In the genomic region with DNA sequence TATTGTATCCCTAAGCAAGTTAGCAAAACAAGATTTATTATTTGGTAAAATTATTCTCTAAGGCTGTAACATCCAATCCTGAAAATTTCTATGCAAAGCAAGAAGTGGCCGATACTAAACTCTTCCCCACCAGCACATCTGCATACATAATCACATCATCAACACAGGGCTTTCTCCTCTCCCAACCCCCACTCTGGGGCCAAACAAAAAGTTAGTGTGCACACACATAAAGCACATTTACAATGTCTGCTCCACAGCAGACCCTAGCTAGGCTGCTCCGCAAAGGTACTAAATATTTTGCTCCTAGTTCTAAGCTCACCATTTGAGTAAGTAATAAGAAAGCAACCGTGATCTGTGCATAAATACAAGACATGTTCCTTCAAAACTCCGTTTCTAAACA, we compare ENCODE assay signal across 19 cellular contexts. TPM values are rescaled to one million over a fixed set of nuclear protein-coding genes. Genes with fewer than 3 reads are reported as not detected.
A peak's percentile ranks its signal among the peaks of the same experiment; 100 is the strongest.
DNase-seq lines count a peak whose midpoint lies in the region; ATAC-seq, FAIRE-seq and TF ChIP-seq lines count a peak whose summit lies in the region.
"Had no signal": no experiment of that assay in that cellular context is flagged by ENCODE, and none has a peak within 500 bp of the region (broad histone marks: within the 10 kb centered on the region; RNA-seq: fewer than 3 reads in every experiment).

No MANE protein-coding gene starts in this region.

- H3K4me3 Mint-ChIP-seq in immature natural killer cell: no peak overlapping the region
- H3K4me3 Mint-ChIP-seq: activated B cell treated with CpG ODN at 0.5 μM for 24 hours; CD8-positive, alpha-beta T cell; naive thymus-derived CD4-positive, alpha-beta T cell; stimulated activated naive B cell treated with anti-CD40 and anti-IgM and Interleukin-4, amounts not matched to agents 10 μg/mL and 1 μg/mL and 100 μg/mL, for 72 hours had no signal

- FAIRE-seq in H1 (lab: Jason Lieb, UNC): no peak
- FAIRE-seq: urothelium cell line had no signal

- no peak for TF ChIP-seq EP300 in H1 (IDR thresholded peaks at IDR 0.05; ENCODE audit: borderline replicate concordance in 1 of 2, low read depth in 2 of 2, low read length in 2 of 2)

- no peak overlapping the region for H2BK20ac ChIP-seq in H1 (ENCODE audit: low read length)

- H2BK12ac ChIP-seq in H1 (ENCODE audit: low read depth, low read length): no peak overlapping the region

- DNase-seq in Ammon's horn (ENCODE audit: low spot score): peak; percentile 87
- DNase-seq in OCI-M1 (lab: John Stamatoyannopoulos, UW): peak; percentile 58
- DNase-seq in H1 (ENCODE audit: low read depth in 1 of 2, low spot score in 2 of 2): no peak
- DNase-seq in middle frontal gyrus (ENCODE audit: extremely low spot score, low spot score): peak; percentile 39
- no peak for DNase-seq in uterus
- DNase-seq in activated CD4-positive, alpha-beta T cell treated with anti-CD3 and anti-CD28 coated beads for 1 hour: no peak
- DNase-seq in immature natural killer cell: no peak
- DNase-seq: 8988T; activated B cell treated with CpG ODN at 0.5 μM for 24 hours; activated CD8-positive, alpha-beta memory T cell treated with anti-CD3 and anti-CD28 coated beads, Interleukin-2, amount 50 U/mL, for 4 hours; activated naive CD4-positive, alpha-beta T cell treated with Interleukin-2 at 50 U/mL for 16 hours; CD8-positive, alpha-beta T cell; naive thymus-derived CD4-positive, alpha-beta T cell; NCI-H1092; stimulated activated naive B cell treated with anti-CD40 and anti-IgM and Interleukin-4, amounts not matched to agents 10 μg/mL and 1 μg/mL and 100 μg/mL, for 72 hours; SW 1271 had no signal

- no peak for TF ChIP-seq CTCF in H1 (IDR thresholded peaks at IDR 0.05; ENCODE audit: control extremely low read depth in 1 of 3, insufficient read depth in 1 of 3, low read depth in 1 of 3, low read length in 3 of 3)
- no peak for TF ChIP-seq CTCF in uterus (IDR thresholded peaks at IDR 0.05)

- 69% methylated on average over 4 of the region's 4 CpGs; no CpG with 5 or more reads in 1 of the 2 experiments for WGBS in H1 (ENCODE audit: extremely low coverage in 1 of 2, insufficient coverage in 1 of 2, insufficient read length in 1 of 2, insufficient replicate concordance in 2 of 2, low coverage in 1 of 2, low lambda C conversion rate in 2 of 2, missing lambda C conversion rate in 1 of 2), 2 experiments

- ATAC-seq in HG03196 (IDR thresholded peaks at IDR 0.05; ENCODE audit: unreplicated experiment): no peak
- ATAC-seq: CD8-positive, alpha-beta T cell; left lobe of liver; naive thymus-derived CD4-positive, alpha-beta T cell; stimulated activated naive B cell treated with anti-CD40 and anti-IgM and Interleukin-4, amounts not matched to agents 10 μg/mL and 1 μg/mL and 100 μg/mL, for 72 hours had no signal

- no peaks in the 10 kb centered on the region for H3K9me3 Mint-ChIP-seq in immature natural killer cell
- H3K9me3 Mint-ChIP-seq: activated B cell treated with CpG ODN at 0.5 μM for 24 hours; CD8-positive, alpha-beta T cell had no signal

- no peak overlapping the region for H2AK5ac ChIP-seq in H1 (ENCODE audit: low read depth, low read length)

- H4K8ac ChIP-seq in H1 (ENCODE audit: extremely low read depth, insufficient read depth, low read length): no peak overlapping the region

- no peak overlapping the region; the same call in 1 of the 2 replicates for H2BK5ac ChIP-seq in H1 (ENCODE audit: low read depth, low read length)

- peaks cover 2 to 12% of the 10 kb centered on the region in 2 experiments for H4K20me1 ChIP-seq in H1 (replicated peaks in 1 of 2; ENCODE audit: control insufficient read depth in 1 of 2, insufficient read depth in 2 of 2, low read length in 2 of 2)

- H3K9me3 ChIP-seq in H1 (ENCODE audit: insufficient read depth in 2 of 2, low read depth in 1 of 2, low read length in 1 of 2): peaks cover 7 to 8% of the 10 kb centered on the region in 2 experiments
- no peaks in the 10 kb centered on the region for H3K9me3 ChIP-seq in uterus

- no peak overlapping the region for H3K23ac ChIP-seq in H1 (ENCODE audit: insufficient read length)

- H3K4me3 ChIP-seq in H1 (ENCODE audit: extremely low read depth in 1 of 4, insufficient read depth in 2 of 4, low read depth in 3 of 4, low read length in 4 of 4): peak overlapping the region in 1 of 4 experiments; percentile 42; a peak in 2 of 8 replicates
- no peak overlapping the region for H3K4me3 ChIP-seq in uterus

- H3K36me3 Mint-ChIP-seq in immature natural killer cell: peaks cover 0 to 4% (median 0%) of the 10 kb centered on the region in 3 donors

- no peak overlapping the region for H2BK120ac ChIP-seq in H1 (replicated peaks; ENCODE audit: low read depth, low read length)

- TF ChIP-seq RAD21 in H1 (IDR thresholded peaks at IDR 0.05 in 1 of 2, conservative IDR thresholded peaks at IDR 0.05 in 1 of 2; ENCODE audit: low read depth in 2 of 2, low read length in 2 of 2): no peak

- H3K79me1 ChIP-seq in H1 (ENCODE audit: low read depth, low read length): peaks cover 7% of the 10 kb centered on the region

- H3K27me3 ChIP-seq in H1 (replicated peaks in 1 of 4; ENCODE audit: control insufficient read depth in 3 of 4, extremely low read depth in 1 of 4, insufficient read depth in 3 of 4, low read length in 3 of 4) (peaks cover 6 to 10% (median 8%) of the 10 kb centered on the region in 4 experiments), uterus (no peaks in the 10 kb centered on the region)

- H3K56ac ChIP-seq in H1 (replicated peaks; ENCODE audit: insufficient read length, low read depth, low read length): no peak overlapping the region

- POLR2A ChIA-PET in H1 (lab: Charles Lee; ENCODE audit: partially characterized antibody): interaction anchor here (1.4 kb wide), 1 partner anchor 16 kb away, joined by 4 read pairs; no protein-coding TSS in a partner anchor

- H3K27ac ChIP-seq in H1 (ENCODE audit: low read depth, low read length): no peak overlapping the region
- no peak overlapping the region for H3K27ac ChIP-seq in uterus

- H3K18ac ChIP-seq in H1 (ENCODE audit: extremely low read depth, low read length): no peak overlapping the region

- no peak overlapping the region for H3K27ac Mint-ChIP-seq in immature natural killer cell
- H3K27ac Mint-ChIP-seq: activated B cell treated with CpG ODN at 0.5 μM for 24 hours; CD8-positive, alpha-beta T cell; naive thymus-derived CD4-positive, alpha-beta T cell; stimulated activated naive B cell treated with anti-CD40 and anti-IgM and Interleukin-4, amounts not matched to agents 10 μg/mL and 1 μg/mL and 100 μg/mL, for 72 hours had no signal

- H3K79me2 ChIP-seq in H1 (ENCODE audit: control insufficient read depth in 1 of 2, insufficient read depth in 2 of 2, low read length in 2 of 2): peaks cover 22 to 83% of the 10 kb centered on the region in 2 experiments

- H3K23me2 ChIP-seq in H1 (ENCODE audit: low read depth, low read length): peaks cover 14% of the 10 kb centered on the region

- no peak overlapping the region for H2BK15ac ChIP-seq in H1 (ENCODE audit: low read length)

- intact Hi-C loops in uterus (cut with DNase I; ENCODE audit: low total_unique reads): no loop called here

- TF ChIP-seq POLR2A in H1 (IDR thresholded peaks at IDR 0.05; ENCODE audit: control extremely low read depth in 1 of 2, low read depth in 2 of 2, low read length in 2 of 2): no peak
- TF ChIP-seq POLR2A in uterus (IDR thresholded peaks at IDR 0.05): no peak

- H3K36me3 ChIP-seq in H1 (ENCODE audit: control insufficient read depth in 2 of 4, insufficient read depth in 4 of 4, low read length in 3 of 4): peaks cover 0 to 5% (median 0%) of the 10 kb centered on the region in 4 experiments; a peak in 1 of 8 replicates
- H3K36me3 ChIP-seq in uterus: no peaks in the 10 kb centered on the region

- H3K27me3 Mint-ChIP-seq in immature natural killer cell (ENCODE audit: low read depth in 3 of 3): peaks cover 0 to 8% (median 3%) of the 10 kb centered on the region in 3 donors
- H3K27me3 Mint-ChIP-seq: activated B cell treated with CpG ODN at 0.5 μM for 24 hours; stimulated activated naive B cell treated with anti-CD40 and anti-IgM and Interleukin-4, amounts not matched to agents 10 μg/mL and 1 μg/mL and 100 μg/mL, for 72 hours had no signal

- CTCF ChIA-PET in H1 (lab: Charles Lee; ENCODE audit: partially characterized antibody): interaction anchor here (0.8 to 1.7 kb wide), 4 partner anchors 16 to 46 kb away, joined by 3 to 6 read pairs (median 4); no protein-coding TSS in a partner anchor

- peak overlapping the region; percentile 55 for H4K5ac ChIP-seq in H1 (ENCODE audit: insufficient read length, low read depth, low read length)

- H3K14ac ChIP-seq in H1 (ENCODE audit: insufficient read length): no peak overlapping the region

- H3K9ac ChIP-seq in H1 (replicated peaks in 1 of 4; ENCODE audit: extremely low read depth in 1 of 4, low read depth in 3 of 4, low read length in 3 of 4): no peak overlapping the region; a peak in 1 of 7 replicates

- no peak overlapping the region for H3K4ac ChIP-seq in H1 (replicated peaks; ENCODE audit: insufficient read length, low read depth, low read length)

- H3K4me1 ChIP-seq in H1 (replicated peaks in 1 of 4; ENCODE audit: control insufficient read depth in 3 of 4, insufficient read depth in 4 of 4, low read length in 3 of 4) (peaks cover 2 to 11% (median 8%) of the 10 kb centered on the region in 4 experiments; a peak in 4 of 7 replicates), uterus (no peaks in the 10 kb centered on the region)

- H4K91ac ChIP-seq in H1 (replicated peaks; ENCODE audit: insufficient read length, low read length): no peak overlapping the region

- peaks cover 39 to 50% of the 10 kb centered on the region in 2 donors for H3K4me1 Mint-ChIP-seq in immature natural killer cell

- H3K4me2 ChIP-seq in H1 (ENCODE audit: insufficient read depth in 1 of 2, low read depth in 2 of 2, low read length in 2 of 2): peak overlapping the region; percentile 29 to 59

- H2AFZ ChIP-seq in H1 (ENCODE audit: low read length): no peak overlapping the region

TF ChIP-seq in H1, 55 proteins besides CTCF, POLR2A, EP300 and RAD21:
- no peak for TF ChIP-seq CBX8 (IDR thresholded peaks at IDR 0.05; ENCODE audit: borderline replicate concordance, low read depth, low read length)

RNA-seq across cellular contexts. Expression of gene RNF130, which starts 3.6 kb away (rescaled TPM):
- total RNA-seq in H1 (2021; fragmentation: NEBNext Ultra II Directional; extraction: Animal tissue kit (Norgen Biotek cat#: 25700)): 63.1 and 65.1 TPM in 2 replicates
- polyA plus RNA-seq in H1 (2011; rRNA removed) (65.4 and 70.0 TPM in 2 replicates), immature natural killer cell (10 to 100 TPM; 24.8 to 42.8 (median 38.2) TPM)
- 73.0 TPM for polyA plus RNA-seq in H1 (2011; cell fraction: cytosol; rRNA removed)
- polyA plus RNA-seq in H1 (2011; cell fraction: nucleus; rRNA removed): 58.2 TPM
- polyA plus RNA-seq in H1 (2012, experiment 1 of 2): 60.3 to 80.3 TPM (median 67.1 TPM) in 4 replicates
- 55.3 TPM for polyA plus RNA-seq in H1 (2012, experiment 2 of 2)
- 78.6 TPM for polyA plus RNA-seq in H1 (2013, experiment 1 of 2)
- polyA plus RNA-seq in H1 (2013, experiment 2 of 2): 86.8 TPM
- polyA minus RNA-seq in H1 (2011; rRNA and poly(A)+ RNA removed): 56.6 and 57.4 TPM in 2 replicates
- 35.1 TPM for polyA minus RNA-seq in H1 (2011; cell fraction: cytosol; rRNA and poly(A)+ RNA removed)
- 73.0 TPM for polyA minus RNA-seq in H1 (2011; cell fraction: nucleus; rRNA and poly(A)+ RNA removed)
- 100 to 1,000 TPM in 1 of 4 donors, 10 to 100 TPM in 3; 53.8 to 119 (median 85.8) TPM for total RNA-seq in uterus

Comparison
In these comparisons a context has a peak if more than half of its experiments do, and no peak if none do; other contexts are left out.
1. DNase-seq: peak in Ammon's horn (single experiment), OCI-M1 (single experiment) and middle frontal gyrus (single experiment); none in H1 (0 of 2), uterus (0 of 2), activated CD4-positive, alpha-beta T cell treated with anti-CD3 and anti-CD28 coated beads for 1 hour (single experiment) and immature natural killer cell (0 of 3).